In the genomic region with DNA sequence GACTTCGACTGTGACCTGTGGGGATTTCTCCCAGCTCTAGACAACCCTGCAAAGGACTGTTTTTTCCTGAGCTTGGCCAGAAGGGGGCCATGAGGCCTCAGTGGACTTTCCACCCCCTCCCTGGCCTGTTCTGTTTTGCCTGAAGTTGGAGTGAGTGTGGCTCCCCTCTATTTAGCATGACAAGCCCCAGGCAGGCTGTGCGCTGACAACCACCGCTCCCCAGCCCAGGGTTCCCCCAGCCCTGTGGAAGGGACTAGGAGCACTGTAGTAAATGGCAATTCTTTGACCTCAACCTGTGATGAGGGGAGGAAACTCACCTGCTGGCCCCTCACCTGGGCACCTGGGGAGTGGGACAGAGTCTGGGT, we compare ENCODE assay signal across 9 cellular contexts. TPM values are rescaled to one million over a fixed set of nuclear protein-coding genes. Genes with fewer than 3 reads are reported as not detected.
A peak's percentile ranks its signal among the peaks of the same experiment; 100 is the strongest.
DNase-seq lines count a peak whose midpoint lies in the region; ATAC-seq and TF ChIP-seq lines count a peak whose summit lies in the region.
"Had no signal": no experiment of that assay in that cellular context is flagged by ENCODE, and none has a peak within 500 bp of the region (broad histone marks: within the 10 kb centered on the region; RNA-seq: fewer than 3 reads in every experiment).

No MANE protein-coding gene starts in this region.

- H2AFZ ChIP-seq in Loucy (ENCODE audit: low read length) = no peak overlapping the region

- CTCF ChIA-PET in naive thymus-derived CD4-positive, alpha-beta T cell (lab: Charles Lee) = interaction anchor here (0.6 kb wide), 1 partner anchor 184 kb away, joined by 3 read pairs; no protein-coding TSS in a partner anchor

- H3F3A ChIP-seq in Loucy (ENCODE audit: low read depth) = no peaks in the 10 kb centered on the region

- DNase-seq in 8988T = peak; percentile 2
- DNase-seq in coronary artery (ENCODE audit: low spot score) = peak; percentile 63
- DNase-seq in Peyer's patch = no peak
- DNase-seq in NCI-H226 = no peak
- no peak for DNase-seq in naive thymus-derived CD4-positive, alpha-beta T cell
- DNase-seq: activated CD4-positive, alpha-beta T cell treated with anti-CD3 and anti-CD28 coated beads, Interleukin-2, amount 10 ng/mL, durations not matched to agents 24 days and 14 days had no signal

- no peaks in the 10 kb centered on the region for H3K79me2 ChIP-seq in Loucy (ENCODE audit: insufficient read depth, low read length)

- H3K9ac ChIP-seq in Loucy (ENCODE audit: low read depth, low read length, poor library complexity, severe bottlenecking) (no peak overlapping the region), muscle layer of colon (ENCODE audit: low read length) (no peak overlapping the region)

- H3K4me1 Mint-ChIP-seq in naive thymus-derived CD4-positive, alpha-beta T cell = peaks cover 0 to 1% (median 0%) of the 10 kb centered on the region in 7 donors

- H3K9me2 ChIP-seq in Loucy (replicated peaks; ENCODE audit: low read depth, low read length) = no peaks in the 10 kb centered on the region

- no peak overlapping the region for H3K4me2 ChIP-seq in Loucy (ENCODE audit: low read depth, low read length, poor library complexity, severe bottlenecking)

- H3K27me3 Mint-ChIP-seq in naive thymus-derived CD4-positive, alpha-beta T cell = peaks cover 0 to 6% (median 6%) of the 10 kb centered on the region in 5 donors

- no peak for ATAC-seq in GM21360 (IDR thresholded peaks at IDR 0.05; ENCODE audit: unreplicated experiment)
- no peak for ATAC-seq in naive thymus-derived CD4-positive, alpha-beta T cell

- H3K36me3 ChIP-seq in Loucy (ENCODE audit: insufficient read depth, low read length) (no peaks in the 10 kb centered on the region), muscle layer of colon (ENCODE audit: insufficient read depth, low read length) (no peaks in the 10 kb centered on the region), Peyer's patch (no peaks in the 10 kb centered on the region)
- no peaks in the 10 kb centered on the region for H3K36me3 ChIP-seq in naive thymus-derived CD4-positive, alpha-beta T cell (ENCODE audit: control insufficient read depth in 2 of 3, insufficient read depth in 3 of 3, low read length in 3 of 3)

- intact Hi-C loops in naive thymus-derived CD4-positive, alpha-beta T cell (cut with micrococcal nuclease) = no loop called here

- peaks cover 0 to 1% (median 0%) of the 10 kb centered on the region in 11 donors for H3K9me3 Mint-ChIP-seq in naive thymus-derived CD4-positive, alpha-beta T cell
- H3K9me3 Mint-ChIP-seq: activated CD4-positive, alpha-beta T cell treated with anti-CD3 and anti-CD28 coated beads, Interleukin-2, amount 10 ng/mL, durations not matched to agents 24 days and 14 days had no signal

- no peaks in the 10 kb centered on the region for H4K20me1 ChIP-seq in Loucy (ENCODE audit: insufficient read depth, low read length, poor library complexity, severe bottlenecking)

- H3K4me3 ChIP-seq in Loucy (ENCODE audit: low read length, poor library complexity, severe bottlenecking) = no peak overlapping the region
- no peak overlapping the region for H3K4me3 ChIP-seq in coronary artery
- H3K4me3 ChIP-seq in muscle layer of colon (ENCODE audit: low read depth in 1 of 2, low read length in 2 of 2) = peak overlapping the region in 1 of 2 donors; percentile 28
- H3K4me3 ChIP-seq in Peyer's patch = no peak overlapping the region
- H3K4me3 ChIP-seq in naive thymus-derived CD4-positive, alpha-beta T cell (ENCODE audit: low read length) = no peak overlapping the region

- no peak for TF ChIP-seq POLR2A in Peyer's patch (IDR thresholded peaks at IDR 0.05)

- POLR2A ChIA-PET in naive thymus-derived CD4-positive, alpha-beta T cell (lab: Charles Lee) = no interaction called here

- no peaks in the 10 kb centered on the region for H3K27me3 ChIP-seq in Loucy (ENCODE audit: insufficient read depth, low read length, poor library complexity, severe bottlenecking)
- H3K27me3 ChIP-seq in muscle layer of colon (ENCODE audit: control insufficient read depth in 1 of 2, insufficient read depth in 2 of 2, low read length in 2 of 2) = peaks cover 0 to 3% of the 10 kb centered on the region in 2 donors
- H3K27me3 ChIP-seq in Peyer's patch = no peaks in the 10 kb centered on the region
- H3K27me3 ChIP-seq in naive thymus-derived CD4-positive, alpha-beta T cell (ENCODE audit: control insufficient read depth in 2 of 2, insufficient read depth in 2 of 2, low read length in 2 of 2) = no peaks in the 10 kb centered on the region

- H3K4me1 ChIP-seq in Loucy (ENCODE audit: insufficient read depth, low read length, poor library complexity, severe bottlenecking) = peaks cover 5% of the 10 kb centered on the region
- H3K4me1 ChIP-seq in muscle layer of colon (ENCODE audit: insufficient read depth, low read length) = peaks cover 36% of the 10 kb centered on the region
- H3K4me1 ChIP-seq in Peyer's patch = peaks cover 0 to 23% (median 5%) of the 10 kb centered on the region in 4 donors
- H3K4me1 ChIP-seq in naive thymus-derived CD4-positive, alpha-beta T cell (ENCODE audit: control insufficient read depth in 2 of 2, insufficient read depth in 2 of 2, low read length in 2 of 2) = no peaks in the 10 kb centered on the region

- no peaks in the 10 kb centered on the region for H3K36me3 Mint-ChIP-seq in naive thymus-derived CD4-positive, alpha-beta T cell

- no peaks in the 10 kb centered on the region for H3K9me3 ChIP-seq in Loucy (ENCODE audit: insufficient read depth, low read depth, low read length)
- H3K9me3 ChIP-seq in muscle layer of colon (ENCODE audit: low read length) = no peaks in the 10 kb centered on the region
- no peaks in the 10 kb centered on the region for H3K9me3 ChIP-seq in Peyer's patch
- no peaks in the 10 kb centered on the region for H3K9me3 ChIP-seq in naive thymus-derived CD4-positive, alpha-beta T cell (ENCODE audit: control insufficient read depth in 2 of 3, low read length in 3 of 3)

- H3K27ac ChIP-seq in coronary artery (peak overlapping the region; percentile 88 to 92), muscle layer of colon (ENCODE audit: low read depth, low read length) (peak overlapping the region; percentile 80), Peyer's patch (peak overlapping the region in 2 of 4 donors; percentile 65 to 73)
- no peak overlapping the region for H3K27ac ChIP-seq in naive thymus-derived CD4-positive, alpha-beta T cell (ENCODE audit: low read depth, low read length)

- H3K4me3 Mint-ChIP-seq in naive thymus-derived CD4-positive, alpha-beta T cell = no peak overlapping the region
- H3K4me3 Mint-ChIP-seq: activated CD4-positive, alpha-beta T cell treated with anti-CD3 and anti-CD28 coated beads, Interleukin-2, amount 10 ng/mL, durations not matched to agents 24 days and 14 days had no signal

- peak; percentile 30 for TF ChIP-seq CTCF in Loucy (conservative IDR thresholded peaks at IDR 0.05; ENCODE audit: low read length)
- TF ChIP-seq CTCF in coronary artery (IDR thresholded peaks at IDR 0.05) = no peak
- TF ChIP-seq CTCF in Peyer's patch (IDR thresholded peaks at IDR 0.05) = no peak

- no peak overlapping the region for H3K27ac Mint-ChIP-seq in naive thymus-derived CD4-positive, alpha-beta T cell

RNA-seq across cellular contexts. Expression of a gene that starts 19.3 kb away (rescaled TPM):
- 1 to 10 TPM in 2 of 4 donors, under 1 TPM in 1, not detected in 1; 0.70 to 1.9 (median 1.5) TPM for total RNA-seq in Peyer's patch
- total RNA-seq in naive thymus-derived CD4-positive, alpha-beta T cell = under 1 TPM in 3 of 5 experiments, not detected in 2; 0.07 to 0.17 (median 0.16) TPM
- polyA plus RNA-seq in naive thymus-derived CD4-positive, alpha-beta T cell = not detected
- total RNA-seq: activated CD4-positive, alpha-beta T cell treated with anti-CD3 and anti-CD28 coated beads, Interleukin-2, amount 10 ng/mL, durations not matched to agents 24 days and 14 days had no signal

Comparison
In these comparisons a context has a peak if more than half of its experiments do, and no peak if none do; other contexts are left out.
1. DNase-seq: peak in 8988T (single experiment) and coronary artery (single experiment); none in Peyer's patch (0 of 3), NCI-H226 (single experiment) and naive thymus-derived CD4-positive, alpha-beta T cell (0 of 9).